ENCODE assay signal across 27 cellular contexts in the genomic region with DNA sequence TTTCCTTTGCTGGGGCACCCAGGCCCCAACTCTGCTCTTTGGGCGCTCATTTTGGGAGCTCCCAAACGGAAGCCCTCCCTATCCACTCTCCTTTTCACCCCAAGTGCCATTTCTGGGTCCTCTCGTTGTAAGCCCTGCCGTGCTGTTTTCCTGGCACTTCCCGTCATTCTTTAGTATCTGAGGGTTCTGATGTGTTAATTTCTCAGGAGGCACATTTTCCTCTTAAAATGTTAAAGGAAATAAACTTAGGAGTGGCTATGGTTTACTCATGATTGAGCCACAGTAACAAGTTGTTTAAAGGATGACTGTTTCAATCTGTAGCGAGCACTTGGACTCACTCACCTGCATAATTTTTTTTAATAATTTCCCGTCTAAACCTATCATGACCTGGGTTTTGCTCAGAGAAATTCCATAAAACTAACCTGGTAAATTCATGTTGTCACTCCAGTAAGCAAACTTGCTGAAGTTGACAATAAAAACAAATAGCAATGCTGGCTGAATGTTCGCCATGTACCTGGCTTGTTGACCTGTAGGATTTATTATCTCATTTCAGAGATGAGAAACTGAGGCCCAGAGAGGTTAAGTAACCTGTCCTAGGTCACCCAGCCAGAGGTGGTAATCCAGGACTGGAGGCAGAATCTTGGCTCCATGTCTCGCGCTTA. TPM values are rescaled to one million over a fixed set of nuclear protein-coding genes. Genes with fewer than 3 reads are reported as not detected.
DNase-seq lines count a peak whose midpoint lies in the region; ATAC-seq and TF ChIP-seq lines count a peak whose summit lies in the region.
"Had no signal": no experiment of that assay in that cellular context is flagged by ENCODE, and none has a peak within 500 bp of the region (broad histone marks: within the 10 kb centered on the region; RNA-seq: fewer than 3 reads in every experiment).

No MANE protein-coding gene starts in this region.

- intact Hi-C loops in breast epithelium (cut with DNase I; ENCODE audit: low total_unique reads) (no loop called here), MCF 10A (cut with micrococcal nuclease) (no loop called here), stomach (cut with DNase I; ENCODE audit: low total_unique reads) (no loop called here)

- H3K4me3 ChIP-seq in breast epithelium (no peak overlapping the region), mesenchymal stem cell (ENCODE audit: insufficient read depth in 1 of 2, low read depth in 1 of 2, low read length in 2 of 2) (no peak overlapping the region), stomach (no peak overlapping the region)
- H3K4me3 ChIP-seq: tibial nerve had no signal

- H3K4ac ChIP-seq in mesenchymal stem cell (ENCODE audit: low read depth in 1 of 2, low read length in 2 of 2) = no peak overlapping the region

- H3K14ac ChIP-seq in mesenchymal stem cell (ENCODE audit: low read length in 2 of 2) = no peak overlapping the region

- POLR2A ChIA-PET in MCF 10A (lab: Yijun Ruan, JAX) = no interaction called here

- H3K9ac ChIP-seq in mesenchymal stem cell (ENCODE audit: low read length) = peak overlapping the region; percentile 76
- H3K9ac ChIP-seq: SK-N-SH had no signal

- H4K8ac ChIP-seq in mesenchymal stem cell (ENCODE audit: low read length) = no peak overlapping the region

- H3K4me1 Mint-ChIP-seq in MCF 10A (ENCODE audit: insufficient read depth, unreplicated experiment) = no peaks in the 10 kb centered on the region
- H3K4me1 Mint-ChIP-seq: activated CD4-positive, alpha-beta T cell treated with anti-CD3 and anti-CD28 coated beads, Interleukin-2, amount 10 ng/mL, durations not matched to agents 7 days and 5 days had no signal

- no peak overlapping the region for H2AK5ac ChIP-seq in mesenchymal stem cell (ENCODE audit: low read length, severe bottlenecking)

- no peak overlapping the region for H3K4me3 Mint-ChIP-seq in MCF 10A (ENCODE audit: unreplicated experiment)
- H3K4me3 Mint-ChIP-seq: activated CD4-positive, alpha-beta T cell treated with anti-CD3 and anti-CD28 coated beads, Interleukin-2, amount 10 ng/mL, durations not matched to agents 7 days and 5 days; activated naive CD8-positive, alpha-beta T cell; natural killer cell treated with Interleukin-12 subunit alpha and Interleukin-12 subunit beta and Interleukin-15 and Interleukin-18, amount 100 ng/mL, for 72 hours had no signal

- no peaks in the 10 kb centered on the region for H3K79me1 ChIP-seq in mesenchymal stem cell (replicated peaks; ENCODE audit: low read length, poor library complexity, severe bottlenecking)

- H3K4me1 ChIP-seq in breast epithelium (no peaks in the 10 kb centered on the region), mesenchymal stem cell (ENCODE audit: control insufficient read depth, insufficient read depth, low read depth, low read length) (peaks cover 8% of the 10 kb centered on the region), stomach (peaks cover 0 to 13% (median 5%) of the 10 kb centered on the region in 4 donors)

- no peaks in the 10 kb centered on the region for H3K27me3 Mint-ChIP-seq in MCF 10A (ENCODE audit: insufficient read depth, unreplicated experiment)

- CTCF ChIA-PET in MCF 10A (lab: Yijun Ruan, JAX) = no interaction called here

- no peak for TF ChIP-seq EP300 in stomach (IDR thresholded peaks at IDR 0.05)

- no peak for TF ChIP-seq POLR2A in breast epithelium (IDR thresholded peaks at IDR 0.05)
- no peak for TF ChIP-seq POLR2A in stomach (IDR thresholded peaks at IDR 0.05)

- no peak overlapping the region for H2BK15ac ChIP-seq in mesenchymal stem cell (ENCODE audit: low read depth, poor library complexity, severe bottlenecking)

- no peak overlapping the region for H3K27ac Mint-ChIP-seq in MCF 10A (ENCODE audit: low read depth, unreplicated experiment)
- H3K27ac Mint-ChIP-seq: activated CD4-positive, alpha-beta T cell treated with anti-CD3 and anti-CD28 coated beads, Interleukin-2, amount 10 ng/mL, durations not matched to agents 7 days and 5 days; activated naive CD8-positive, alpha-beta T cell; activated T-helper 2 cell treated with anti-CD3 and anti-CD28 coated beads, Interferon-gamma antibody, Interleukin-2, Interleukin-4, amounts not matched to agents 10 μg/mL and 5 μg/mL and 100 μg/mL, durations not matched to agents 14 hours and 24 hours and 36 hours; natural killer cell treated with Interleukin-12 subunit alpha and Interleukin-12 subunit beta and Interleukin-15 and Interleukin-18, amount 100 ng/mL, for 72 hours had no signal

- no TSS peak for BruUV-seq in MCF 10A (replicated peaks; lab: Mats Ljungman, UMichigan)

- H3K27ac ChIP-seq in breast epithelium (peak overlapping the region; percentile 60 to 72), mesenchymal stem cell (ENCODE audit: low read length, poor library complexity, severe bottlenecking) (no peak overlapping the region), stomach (peak overlapping the region in 4 of 5 donors; percentile 20 to 59 (median 31))
- H3K27ac ChIP-seq: 22Rv1, HL-60, WERI-Rb-1 had no signal

- TF ChIP-seq CTCF in breast epithelium (IDR thresholded peaks at IDR 0.05) = no peak
- TF ChIP-seq CTCF in MCF 10A (IDR thresholded peaks at IDR 0.05; ENCODE audit: unreplicated experiment) = no peak
- TF ChIP-seq CTCF in stomach (IDR thresholded peaks at IDR 0.05) = no peak
- TF ChIP-seq CTCF in GM10266 (IDR thresholded peaks at IDR 0.05; ENCODE audit: control insufficient read depth, insufficient read depth, low read depth, missing control alignments) = no peak

- H2BK5ac ChIP-seq in mesenchymal stem cell (ENCODE audit: low read depth, low read length, poor library complexity, severe bottlenecking) = no peak overlapping the region

- no peaks in the 10 kb centered on the region for H3K36me3 ChIP-seq in breast epithelium
- peaks cover 0 to 50% of the 10 kb centered on the region in 2 experiments for H3K36me3 ChIP-seq in mesenchymal stem cell (ENCODE audit: control insufficient read depth in 1 of 2, insufficient read depth in 2 of 2, low read depth in 1 of 2, low read length in 2 of 2)
- peaks cover 0 to 4% (median 0%) of the 10 kb centered on the region in 4 donors for H3K36me3 ChIP-seq in stomach
- H3K36me3 ChIP-seq: ascending aorta, WERI-Rb-1 had no signal

- no peaks in the 10 kb centered on the region for H3K9me3 Mint-ChIP-seq in MCF 10A (ENCODE audit: unreplicated experiment)
- H3K9me3 Mint-ChIP-seq: activated CD4-positive, alpha-beta T cell treated with anti-CD3 and anti-CD28 coated beads, Interleukin-2, amount 10 ng/mL, durations not matched to agents 7 days and 5 days; activated T-helper 2 cell treated with anti-CD3 and anti-CD28 coated beads, Interferon-gamma antibody, Interleukin-2, Interleukin-4, amounts not matched to agents 10 μg/mL and 5 μg/mL and 100 μg/mL, durations not matched to agents 14 hours and 24 hours and 36 hours; natural killer cell treated with Interleukin-12 subunit alpha and Interleukin-12 subunit beta and Interleukin-15 and Interleukin-18, amount 100 ng/mL, for 72 hours had no signal

- no peak overlapping the region for H2AFZ ChIP-seq in mesenchymal stem cell (ENCODE audit: low read depth, low read length)

- H3K27me3 ChIP-seq in breast epithelium (no peaks in the 10 kb centered on the region), mesenchymal stem cell (ENCODE audit: control insufficient read depth in 1 of 2, insufficient read depth in 1 of 2, low read length in 2 of 2) (peaks cover 0 to 17% of the 10 kb centered on the region in 2 experiments), stomach (peaks cover 3 to 81% (median 25%) of the 10 kb centered on the region in 3 donors)
- H3K27me3 ChIP-seq: ascending aorta, tibial nerve had no signal

- DNase-seq in breast epithelium (ENCODE audit: low spot score in 2 of 2) (no peak), MCF 10A (ENCODE audit: unreplicated experiment) (no peak), dermis blood vessel endothelial cell (peak; percentile 54), mesenchymal stem cell (no peak), stomach (no peak), GM10266 (ENCODE audit: extremely low spot score) (no peak)
- no peak for DNase-seq in stimulated activated CD4-positive, alpha-beta T cell treated with anti-CD3 and anti-CD28 coated beads, Interleukin-1b, Interleukin-23, amount 100 ng/mL, for 48 hours
- DNase-seq: activated CD4-positive, alpha-beta T cell treated with anti-CD3 and anti-CD28 coated beads, Interleukin-2, amount 10 ng/mL, durations not matched to agents 7 days and 5 days; glutamatergic neuron; midbrain; NCI-H1417 treated with DMSO at 0.1 percent for 48 hours; NCI-H510A; NK-92 treated with Interleukin-12 subunit alpha and Interleukin-12 subunit beta, amount 100 ng/mL, for 24 hours; SK-N-SH; stimulated activated CD4-positive, alpha-beta T cell treated with anti-CD3 and anti-CD28 coated beads, Interleukin-4, amount 100 ng/mL, for 24 hours; stimulated activated naive CD4-positive, alpha-beta T cell treated with Interleukin-2 at 50 U/mL for 16 hours; WERI-Rb-1 had no signal

- H3K18ac ChIP-seq in mesenchymal stem cell (ENCODE audit: low read depth in 1 of 2, low read length in 2 of 2) = no peak overlapping the region

- H4K91ac ChIP-seq in mesenchymal stem cell (ENCODE audit: low read length) = no peak overlapping the region

- no peak overlapping the region for H2BK120ac ChIP-seq in mesenchymal stem cell (ENCODE audit: low read depth, low read length)

- H3K23ac ChIP-seq in mesenchymal stem cell (ENCODE audit: low read length in 2 of 2) = no peak overlapping the region

- H3K9me3 ChIP-seq in breast epithelium (no peaks in the 10 kb centered on the region), mesenchymal stem cell (ENCODE audit: control insufficient read depth, low read length) (no peaks in the 10 kb centered on the region), stomach (no peaks in the 10 kb centered on the region)
- H3K9me3 ChIP-seq: ascending aorta, SK-N-SH, tibial nerve had no signal

- H2BK12ac ChIP-seq in mesenchymal stem cell (ENCODE audit: low read length in 2 of 2) = no peak overlapping the region

- WGBS in mesenchymal stem cell = 90% methylated on average over 9 of the region's 10 CpGs
- 74 to 81% (median 80%) methylated on average over 10 of the region's 10 CpGs for WGBS in stomach, 5 donors

- H3K4me2 ChIP-seq in mesenchymal stem cell (ENCODE audit: low read length, poor library complexity, severe bottlenecking) = no peak overlapping the region
- H3K4me2 ChIP-seq: SK-N-SH had no signal

- no peaks in the 10 kb centered on the region for H3K36me3 Mint-ChIP-seq in MCF 10A (ENCODE audit: insufficient read depth, unreplicated experiment)
- H3K36me3 Mint-ChIP-seq: activated naive CD8-positive, alpha-beta T cell; natural killer cell treated with Interleukin-12 subunit alpha and Interleukin-12 subunit beta and Interleukin-15 and Interleukin-18, amount 100 ng/mL, for 72 hours had no signal

- ATAC-seq in HG03095 (IDR thresholded peaks at IDR 0.05; ENCODE audit: unreplicated experiment) = no peak
- ATAC-seq: HepG2; natural killer cell treated with Interleukin-12 subunit alpha and Interleukin-12 subunit beta and Interleukin-15 and Interleukin-18, amount 100 ng/mL, for 72 hours had no signal

RNA-seq across cellular contexts. Expression of a gene that starts 10.6 kb away (rescaled TPM):
- total RNA-seq in breast epithelium (100 to 1,000 TPM in 1 of 3 donors, 10 to 100 TPM in 2; 24.2 to 207 (median 44.9) TPM), MCF 10A (2022) (3.4 and 4.3 TPM in 2 replicates), dermis blood vessel endothelial cell (26.4 and 51.2 TPM in 2 replicates), stomach (10 to 100 TPM in 3 of 5 donors, 1 to 10 TPM in 2; 3.5 to 58.9 (median 23.0) TPM)
- polyA plus RNA-seq in mesenchymal stem cell (2013, experiment 1 of 2) = 14.8 TPM
- polyA plus RNA-seq in mesenchymal stem cell (2013, experiment 2 of 2) = 15.4 TPM
- 10 to 100 TPM in 2 of 3 donors, 1 to 10 TPM in 1; 9.4 to 87.2 (median 49.2) TPM for polyA plus RNA-seq in stomach
- total RNA-seq: activated CD4-positive, alpha-beta T cell treated with anti-CD3 and anti-CD28 coated beads, Interleukin-2, amount 10 ng/mL, durations not matched to agents 7 days and 5 days; activated T-helper 2 cell treated with anti-CD3 and anti-CD28 coated beads, Interferon-gamma antibody, Interleukin-2, Interleukin-4, amounts not matched to agents 10 μg/mL and 5 μg/mL and 100 μg/mL, durations not matched to agents 14 hours and 24 hours and 36 hours; HepG2; natural killer cell treated with Interleukin-12 subunit alpha and Interleukin-12 subunit beta and Interleukin-15 and Interleukin-18, amount 100 ng/mL, for 72 hours; T-helper 2 cell treated with Interferon-gamma antibody and Interleukin-4, amounts not matched to agents 100 ng/mL and 5 ng/mL, for 36 hours had no signal
- polyA plus RNA-seq: HepG2 had no signal

RNA-seq across cellular contexts. Expression of a gene that starts 29.0 kb away (rescaled TPM):
- total RNA-seq in breast epithelium (10 to 100 TPM; 10.1 to 18.7 (median 14.4) TPM), MCF 10A (2022) (15.4 and 18.0 TPM in 2 replicates), dermis blood vessel endothelial cell (12.1 and 14.2 TPM in 2 replicates), stomach (10 to 100 TPM in 3 of 5 donors, 1 to 10 TPM in 2; 5.5 to 73.3 (median 15.2) TPM)
- 1.8 TPM for polyA plus RNA-seq in mesenchymal stem cell (2013, experiment 1 of 2)
- 1.5 TPM for polyA plus RNA-seq in mesenchymal stem cell (2013, experiment 2 of 2)
- polyA plus RNA-seq in stomach = 1 to 10 TPM; 2.3 to 5.5 (median 4.9) TPM
